In the genomic region with DNA sequence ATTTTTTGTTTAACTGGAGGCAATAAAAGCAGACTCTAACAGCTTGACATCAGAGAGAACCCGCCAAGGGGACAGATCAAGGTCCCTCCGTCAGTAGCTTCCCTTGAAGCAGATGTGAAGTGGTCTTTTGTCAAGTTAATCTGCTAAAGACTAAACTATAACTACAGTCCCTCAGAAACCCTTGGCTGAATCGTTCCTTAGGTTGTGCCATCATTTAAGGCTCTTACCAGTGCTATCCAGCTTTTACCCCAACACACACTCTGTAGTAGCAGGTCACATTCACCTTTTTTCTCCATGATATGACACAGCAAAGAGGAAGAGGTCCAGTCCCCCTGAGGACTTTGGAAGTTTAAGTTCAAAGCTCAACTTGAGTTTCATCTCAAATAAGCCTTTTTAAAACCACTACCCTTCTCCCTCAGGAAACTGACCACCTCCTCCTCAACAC, we compare ENCODE assay signal across 1 cellular context.
TF ChIP-seq lines count a peak whose summit lies in the region.

No MANE protein-coding gene starts in this region.

TF ChIP-seq in HepG2, 621 proteins besides CTCF, POLR2A, EP300 and RAD21 (continued from another document and continues in another):
- TF ChIP-seq SOX13 (IDR thresholded peaks at IDR 0.05): no peak
- no peak for TF ChIP-seq SOX13 (CRISPR knock-in tag; conservative IDR thresholded peaks at IDR 0.05 in 1 of 2, IDR thresholded peaks at IDR 0.05 in 1 of 2)
- TF ChIP-seq ARNT (IDR thresholded peaks at IDR 0.05): no peak
- TF ChIP-seq FOSL1 (CRISPR knock-in tag; IDR thresholded peaks at IDR 0.05; ENCODE audit: borderline replicate concordance): no peak
- TF ChIP-seq ATF1 (CRISPR knock-in tag; IDR thresholded peaks at IDR 0.05): no peak
- TF ChIP-seq, protein P1, sequence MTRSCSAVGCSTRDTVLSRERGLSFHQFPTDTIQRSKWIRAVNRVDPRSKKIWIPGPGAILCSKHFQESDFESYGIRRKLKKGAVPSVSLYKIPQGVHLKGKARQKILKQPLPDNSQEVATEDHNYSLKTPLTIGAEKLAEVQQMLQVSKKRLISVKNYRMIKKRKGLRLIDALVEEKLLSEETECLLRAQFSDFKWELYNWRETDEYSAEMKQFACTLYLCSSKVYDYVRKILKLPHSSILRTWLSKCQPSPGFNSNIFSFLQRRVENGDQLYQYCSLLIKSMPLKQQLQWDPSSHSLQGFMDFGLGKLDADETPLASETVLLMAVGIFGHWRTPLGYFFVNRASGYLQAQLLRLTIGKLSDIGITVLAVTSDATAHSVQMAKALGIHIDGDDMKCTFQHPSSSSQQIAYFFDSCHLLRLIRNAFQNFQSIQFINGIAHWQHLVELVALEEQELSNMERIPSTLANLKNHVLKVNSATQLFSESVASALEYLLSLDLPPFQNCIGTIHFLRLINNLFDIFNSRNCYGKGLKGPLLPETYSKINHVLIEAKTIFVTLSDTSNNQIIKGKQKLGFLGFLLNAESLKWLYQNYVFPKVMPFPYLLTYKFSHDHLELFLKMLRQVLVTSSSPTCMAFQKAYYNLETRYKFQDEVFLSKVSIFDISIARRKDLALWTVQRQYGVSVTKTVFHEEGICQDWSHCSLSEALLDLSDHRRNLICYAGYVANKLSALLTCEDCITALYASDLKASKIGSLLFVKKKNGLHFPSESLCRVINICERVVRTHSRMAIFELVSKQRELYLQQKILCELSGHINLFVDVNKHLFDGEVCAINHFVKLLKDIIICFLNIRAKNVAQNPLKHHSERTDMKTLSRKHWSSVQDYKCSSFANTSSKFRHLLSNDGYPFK (CRISPR knock-in tag; IDR thresholded peaks at IDR 0.05; ENCODE audit: borderline replicate concordance): no peak
- TF ChIP-seq, protein P2, sequence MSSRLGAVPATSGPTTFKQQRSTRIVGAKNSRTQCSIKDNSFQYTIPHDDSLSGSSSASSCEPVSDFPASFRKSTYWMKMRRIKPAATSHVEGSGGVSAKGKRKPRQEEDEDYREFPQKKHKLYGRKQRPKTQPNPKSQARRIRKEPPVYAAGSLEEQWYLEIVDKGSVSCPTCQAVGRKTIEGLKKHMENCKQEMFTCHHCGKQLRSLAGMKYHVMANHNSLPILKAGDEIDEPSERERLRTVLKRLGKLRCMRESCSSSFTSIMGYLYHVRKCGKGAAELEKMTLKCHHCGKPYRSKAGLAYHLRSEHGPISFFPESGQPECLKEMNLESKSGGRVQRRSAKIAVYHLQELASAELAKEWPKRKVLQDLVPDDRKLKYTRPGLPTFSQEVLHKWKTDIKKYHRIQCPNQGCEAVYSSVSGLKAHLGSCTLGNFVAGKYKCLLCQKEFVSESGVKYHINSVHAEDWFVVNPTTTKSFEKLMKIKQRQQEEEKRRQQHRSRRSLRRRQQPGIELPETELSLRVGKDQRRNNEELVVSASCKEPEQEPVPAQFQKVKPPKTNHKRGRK (CRISPR knock-in tag; IDR thresholded peaks at IDR 0.05): no peak
- TF ChIP-seq HNF4A (CRISPR knock-in tag; IDR thresholded peaks at IDR 0.05): peak; percentile 78
- TF ChIP-seq ZFP90 (CRISPR knock-in tag; IDR thresholded peaks at IDR 0.05; ENCODE audit: borderline replicate concordance): no peak
- 0 out of 2 replicates have a peak, but pooled peaks have one; percentile 12 for TF ChIP-seq NR2F2 (IDR thresholded peaks at IDR 0.05; ENCODE audit: borderline replicate concordance, low read depth)
- TF ChIP-seq, protein P3, sequence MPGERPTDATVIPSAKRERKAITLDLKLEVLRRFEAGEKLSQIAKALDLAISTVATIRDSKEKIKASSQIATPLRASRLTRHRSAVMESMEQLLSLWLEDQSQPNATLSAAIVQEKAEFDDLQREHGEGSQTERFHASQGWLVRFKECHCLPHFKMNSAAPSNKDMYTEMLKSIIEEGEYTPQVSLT (CRISPR knock-in tag; IDR thresholded peaks at IDR 0.05; ENCODE audit: borderline replicate concordance, low read depth): no peak
- TF ChIP-seq, protein P4, sequence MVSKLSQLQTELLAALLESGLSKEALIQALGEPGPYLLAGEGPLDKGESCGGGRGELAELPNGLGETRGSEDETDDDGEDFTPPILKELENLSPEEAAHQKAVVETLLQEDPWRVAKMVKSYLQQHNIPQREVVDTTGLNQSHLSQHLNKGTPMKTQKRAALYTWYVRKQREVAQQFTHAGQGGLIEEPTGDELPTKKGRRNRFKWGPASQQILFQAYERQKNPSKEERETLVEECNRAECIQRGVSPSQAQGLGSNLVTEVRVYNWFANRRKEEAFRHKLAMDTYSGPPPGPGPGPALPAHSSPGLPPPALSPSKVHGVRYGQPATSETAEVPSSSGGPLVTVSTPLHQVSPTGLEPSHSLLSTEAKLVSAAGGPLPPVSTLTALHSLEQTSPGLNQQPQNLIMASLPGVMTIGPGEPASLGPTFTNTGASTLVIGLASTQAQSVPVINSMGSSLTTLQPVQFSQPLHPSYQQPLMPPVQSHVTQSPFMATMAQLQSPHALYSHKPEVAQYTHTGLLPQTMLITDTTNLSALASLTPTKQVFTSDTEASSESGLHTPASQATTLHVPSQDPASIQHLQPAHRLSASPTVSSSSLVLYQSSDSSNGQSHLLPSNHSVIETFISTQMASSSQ (IDR thresholded peaks at IDR 0.05; ENCODE audit: low read depth): no peak
- TF ChIP-seq, protein P4 (CRISPR knock-in tag; IDR thresholded peaks at IDR 0.05; ENCODE audit: borderline replicate concordance): no peak
- no peak for TF ChIP-seq ZNF619 (CRISPR knock-in tag; IDR thresholded peaks at IDR 0.05)
- no peak for TF ChIP-seq IRX3 (CRISPR knock-in tag; IDR thresholded peaks at IDR 0.05; ENCODE audit: borderline replicate concordance, low read depth)
- TF ChIP-seq RELA (CRISPR knock-in tag; IDR thresholded peaks at IDR 0.05): no peak
- TF ChIP-seq IKZF4 (CRISPR knock-in tag; IDR thresholded peaks at IDR 0.05; ENCODE audit: borderline replicate concordance, low read depth, not compliant biosample characterization): no peak
- TF ChIP-seq, protein P5, sequence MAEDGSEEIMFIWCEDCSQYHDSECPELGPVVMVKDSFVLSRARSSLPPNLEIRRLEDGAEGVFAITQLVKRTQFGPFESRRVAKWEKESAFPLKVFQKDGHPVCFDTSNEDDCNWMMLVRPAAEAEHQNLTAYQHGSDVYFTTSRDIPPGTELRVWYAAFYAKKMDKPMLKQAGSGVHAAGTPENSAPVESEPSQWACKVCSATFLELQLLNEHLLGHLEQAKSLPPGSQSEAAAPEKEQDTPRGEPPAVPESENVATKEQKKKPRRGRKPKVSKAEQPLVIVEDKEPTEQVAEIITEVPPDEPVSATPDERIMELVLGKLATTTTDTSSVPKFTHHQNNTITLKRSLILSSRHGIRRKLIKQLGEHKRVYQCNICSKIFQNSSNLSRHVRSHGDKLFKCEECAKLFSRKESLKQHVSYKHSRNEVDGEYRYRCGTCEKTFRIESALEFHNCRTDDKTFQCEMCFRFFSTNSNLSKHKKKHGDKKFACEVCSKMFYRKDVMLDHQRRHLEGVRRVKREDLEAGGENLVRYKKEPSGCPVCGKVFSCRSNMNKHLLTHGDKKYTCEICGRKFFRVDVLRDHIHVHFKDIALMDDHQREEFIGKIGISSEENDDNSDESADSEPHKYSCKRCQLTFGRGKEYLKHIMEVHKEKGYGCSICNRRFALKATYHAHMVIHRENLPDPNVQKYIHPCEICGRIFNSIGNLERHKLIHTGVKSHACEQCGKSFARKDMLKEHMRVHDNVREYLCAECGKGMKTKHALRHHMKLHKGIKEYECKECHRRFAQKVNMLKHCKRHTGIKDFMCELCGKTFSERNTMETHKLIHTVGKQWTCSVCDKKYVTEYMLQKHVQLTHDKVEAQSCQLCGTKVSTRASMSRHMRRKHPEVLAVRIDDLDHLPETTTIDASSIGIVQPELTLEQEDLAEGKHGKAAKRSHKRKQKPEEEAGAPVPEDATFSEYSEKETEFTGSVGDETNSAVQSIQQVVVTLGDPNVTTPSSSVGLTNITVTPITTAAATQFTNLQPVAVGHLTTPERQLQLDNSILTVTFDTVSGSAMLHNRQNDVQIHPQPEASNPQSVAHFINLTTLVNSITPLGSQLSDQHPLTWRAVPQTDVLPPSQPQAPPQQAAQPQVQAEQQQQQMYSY (CRISPR knock-in tag; IDR thresholded peaks at IDR 0.05): no peak
- TF ChIP-seq, protein P6, sequence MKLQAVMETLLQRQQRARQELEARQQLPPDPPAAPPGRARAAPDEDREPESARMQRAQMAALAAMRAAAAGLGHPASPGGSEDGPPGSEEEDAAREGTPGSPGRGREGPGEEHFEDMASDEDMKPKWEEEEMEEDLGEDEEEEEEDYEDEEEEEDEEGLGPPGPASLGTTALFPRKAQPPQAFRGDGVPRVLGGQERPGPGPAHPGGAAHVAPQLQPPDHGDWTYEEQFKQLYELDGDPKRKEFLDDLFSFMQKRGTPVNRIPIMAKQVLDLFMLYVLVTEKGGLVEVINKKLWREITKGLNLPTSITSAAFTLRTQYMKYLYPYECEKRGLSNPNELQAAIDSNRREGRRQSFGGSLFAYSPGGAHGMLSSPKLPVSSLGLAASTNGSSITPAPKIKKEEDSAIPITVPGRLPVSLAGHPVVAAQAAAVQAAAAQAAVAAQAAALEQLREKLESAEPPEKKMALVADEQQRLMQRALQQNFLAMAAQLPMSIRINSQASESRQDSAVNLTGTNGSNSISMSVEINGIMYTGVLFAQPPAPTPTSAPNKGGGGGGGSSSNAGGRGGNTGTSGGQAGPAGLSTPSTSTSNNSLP (IDR thresholded peaks at IDR 0.05; ENCODE audit: low read depth, low read length): no peak
- TF ChIP-seq BCL6 (CRISPR knock-in tag; IDR thresholded peaks at IDR 0.05): no peak
- TF ChIP-seq, protein P7, sequence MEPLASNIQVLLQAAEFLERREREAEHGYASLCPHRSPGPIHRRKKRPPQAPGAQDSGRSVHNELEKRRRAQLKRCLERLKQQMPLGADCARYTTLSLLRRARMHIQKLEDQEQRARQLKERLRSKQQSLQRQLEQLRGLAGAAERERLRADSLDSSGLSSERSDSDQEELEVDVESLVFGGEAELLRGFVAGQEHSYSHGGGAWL (CRISPR knock-in tag; IDR thresholded peaks at IDR 0.05): no peak
- TF ChIP-seq ZC3H13 (CRISPR knock-in tag; IDR thresholded peaks at IDR 0.05): no peak
- no peak for TF ChIP-seq ZNF264 (CRISPR knock-in tag; IDR thresholded peaks at IDR 0.05)
- TF ChIP-seq, protein P8, sequence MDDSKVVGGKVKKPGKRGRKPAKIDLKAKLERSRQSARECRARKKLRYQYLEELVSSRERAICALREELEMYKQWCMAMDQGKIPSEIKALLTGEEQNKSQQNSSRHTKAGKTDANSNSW (CRISPR knock-in tag; IDR thresholded peaks at IDR 0.05; ENCODE audit: borderline replicate concordance): no peak
- TF ChIP-seq, protein P9, sequence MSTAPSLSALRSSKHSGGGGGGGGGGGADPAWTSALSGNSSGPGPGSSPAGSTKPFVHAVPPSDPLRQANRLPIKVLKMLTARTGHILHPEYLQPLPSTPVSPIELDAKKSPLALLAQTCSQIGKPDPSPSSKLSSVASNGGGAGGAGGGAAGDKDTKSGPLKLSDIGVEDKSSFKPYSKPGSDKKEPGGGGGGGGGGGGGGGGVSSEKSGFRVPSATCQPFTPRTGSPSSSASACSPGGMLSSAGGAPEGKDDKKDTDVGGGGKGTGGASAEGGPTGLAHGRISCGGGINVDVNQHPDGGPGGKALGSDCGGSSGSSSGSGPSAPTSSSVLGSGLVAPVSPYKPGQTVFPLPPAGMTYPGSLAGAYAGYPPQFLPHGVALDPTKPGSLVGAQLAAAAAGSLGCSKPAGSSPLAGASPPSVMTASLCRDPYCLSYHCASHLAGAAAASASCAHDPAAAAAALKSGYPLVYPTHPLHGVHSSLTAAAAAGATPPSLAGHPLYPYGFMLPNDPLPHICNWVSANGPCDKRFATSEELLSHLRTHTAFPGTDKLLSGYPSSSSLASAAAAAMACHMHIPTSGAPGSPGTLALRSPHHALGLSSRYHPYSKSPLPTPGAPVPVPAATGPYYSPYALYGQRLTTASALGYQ (CRISPR knock-in tag; IDR thresholded peaks at IDR 0.05): no peak
- no peak for TF ChIP-seq THYN1 (CRISPR knock-in tag; IDR thresholded peaks at IDR 0.05; ENCODE audit: borderline replicate concordance, low read depth)
- TF ChIP-seq ZNF746 (CRISPR knock-in tag; IDR thresholded peaks at IDR 0.05): no peak
- TF ChIP-seq PRPF4 (IDR thresholded peaks at IDR 0.05; ENCODE audit: low read depth, low read length, poor library complexity, severe bottlenecking): no peak
- TF ChIP-seq HMGA1 (CRISPR knock-in tag; conservative IDR thresholded peaks at IDR 0.05): no peak
- TF ChIP-seq ZNF703 (CRISPR knock-in tag; IDR thresholded peaks at IDR 0.05; ENCODE audit: borderline replicate concordance): no peak
- TF ChIP-seq, protein P10, sequence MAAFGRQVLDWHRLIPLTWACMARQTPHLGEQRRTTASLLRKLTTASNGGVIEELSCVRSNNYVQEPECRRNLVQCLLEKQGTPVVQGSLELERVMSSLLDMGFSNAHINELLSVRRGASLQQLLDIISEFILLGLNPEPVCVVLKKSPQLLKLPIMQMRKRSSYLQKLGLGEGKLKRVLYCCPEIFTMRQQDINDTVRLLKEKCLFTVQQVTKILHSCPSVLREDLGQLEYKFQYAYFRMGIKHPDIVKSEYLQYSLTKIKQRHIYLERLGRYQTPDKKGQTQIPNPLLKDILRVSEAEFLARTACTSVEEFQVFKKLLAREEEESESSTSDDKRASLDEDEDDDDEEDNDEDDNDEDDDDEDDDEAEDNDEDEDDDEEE (CRISPR knock-in tag; IDR thresholded peaks at IDR 0.05): no peak
- TF ChIP-seq MEIS1 (CRISPR knock-in tag; IDR thresholded peaks at IDR 0.05; ENCODE audit: borderline replicate concordance): no peak
- TF ChIP-seq, protein P11, sequence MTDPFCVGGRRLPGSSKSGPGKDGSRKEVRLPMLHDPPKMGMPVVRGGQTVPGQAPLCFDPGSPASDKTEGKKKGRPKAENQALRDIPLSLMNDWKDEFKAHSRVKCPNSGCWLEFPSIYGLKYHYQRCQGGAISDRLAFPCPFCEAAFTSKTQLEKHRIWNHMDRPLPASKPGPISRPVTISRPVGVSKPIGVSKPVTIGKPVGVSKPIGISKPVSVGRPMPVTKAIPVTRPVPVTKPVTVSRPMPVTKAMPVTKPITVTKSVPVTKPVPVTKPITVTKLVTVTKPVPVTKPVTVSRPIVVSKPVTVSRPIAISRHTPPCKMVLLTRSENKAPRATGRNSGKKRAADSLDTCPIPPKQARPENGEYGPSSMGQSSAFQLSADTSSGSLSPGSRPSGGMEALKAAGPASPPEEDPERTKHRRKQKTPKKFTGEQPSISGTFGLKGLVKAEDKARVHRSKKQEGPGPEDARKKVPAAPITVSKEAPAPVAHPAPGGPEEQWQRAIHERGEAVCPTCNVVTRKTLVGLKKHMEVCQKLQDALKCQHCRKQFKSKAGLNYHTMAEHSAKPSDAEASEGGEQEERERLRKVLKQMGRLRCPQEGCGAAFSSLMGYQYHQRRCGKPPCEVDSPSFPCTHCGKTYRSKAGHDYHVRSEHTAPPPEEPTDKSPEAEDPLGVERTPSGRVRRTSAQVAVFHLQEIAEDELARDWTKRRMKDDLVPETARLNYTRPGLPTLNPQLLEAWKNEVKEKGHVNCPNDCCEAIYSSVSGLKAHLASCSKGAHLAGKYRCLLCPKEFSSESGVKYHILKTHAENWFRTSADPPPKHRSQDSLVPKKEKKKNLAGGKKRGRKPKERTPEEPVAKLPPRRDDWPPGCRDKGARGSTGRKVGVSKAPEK (CRISPR knock-in tag; IDR thresholded peaks at IDR 0.05; ENCODE audit: borderline replicate concordance): no peak
- TF ChIP-seq ZNF337 (CRISPR knock-in tag; IDR thresholded peaks at IDR 0.05; ENCODE audit: borderline replicate concordance, low read depth): no peak
- no peak for TF ChIP-seq FOXJ3 (CRISPR knock-in tag; IDR thresholded peaks at IDR 0.05; ENCODE audit: borderline replicate concordance)
